2 cellular contexts compared by ENCODE assay signal in genomic region chr20:17287503-17287902, GRCh38.
TF ChIP-seq lines count a peak whose summit lies in the region.

No MANE protein-coding gene starts in this region.

TF ChIP-seq in HCT116, 20 proteins besides CTCF, POLR2A, EP300 and RAD21 (continued from another document):
- TF ChIP-seq EZH2 (IDR thresholded peaks at IDR 0.05) (no peak), ZBTB33 (IDR thresholded peaks at IDR 0.05; ENCODE audit: extremely low read depth, insufficient replicate concordance, low read length) (no peak), SIN3A (IDR thresholded peaks at IDR 0.05; ENCODE audit: low read depth) (no peak)

TF ChIP-seq in GM12878, 131 proteins besides CTCF, POLR2A, EP300 and RAD21 (continued from another document):
- TF ChIP-seq MXI1 (IDR thresholded peaks at IDR 0.05; ENCODE audit: low read depth, low read length) = no peak
- no peak for TF ChIP-seq MLLT1 (IDR thresholded peaks at IDR 0.05)
- TF ChIP-seq BACH1 (IDR thresholded peaks at IDR 0.05; ENCODE audit: borderline replicate concordance) = no peak
- no peak for TF ChIP-seq ZNF622 (IDR thresholded peaks at IDR 0.05)
- no peak for TF ChIP-seq ATF7 (IDR thresholded peaks at IDR 0.05; ENCODE audit: low read depth)
- no peak for TF ChIP-seq FOXK2 (IDR thresholded peaks at IDR 0.05)
- TF ChIP-seq ZBTB33 (IDR thresholded peaks at IDR 0.05) = no peak
- TF ChIP-seq, protein P1, sequence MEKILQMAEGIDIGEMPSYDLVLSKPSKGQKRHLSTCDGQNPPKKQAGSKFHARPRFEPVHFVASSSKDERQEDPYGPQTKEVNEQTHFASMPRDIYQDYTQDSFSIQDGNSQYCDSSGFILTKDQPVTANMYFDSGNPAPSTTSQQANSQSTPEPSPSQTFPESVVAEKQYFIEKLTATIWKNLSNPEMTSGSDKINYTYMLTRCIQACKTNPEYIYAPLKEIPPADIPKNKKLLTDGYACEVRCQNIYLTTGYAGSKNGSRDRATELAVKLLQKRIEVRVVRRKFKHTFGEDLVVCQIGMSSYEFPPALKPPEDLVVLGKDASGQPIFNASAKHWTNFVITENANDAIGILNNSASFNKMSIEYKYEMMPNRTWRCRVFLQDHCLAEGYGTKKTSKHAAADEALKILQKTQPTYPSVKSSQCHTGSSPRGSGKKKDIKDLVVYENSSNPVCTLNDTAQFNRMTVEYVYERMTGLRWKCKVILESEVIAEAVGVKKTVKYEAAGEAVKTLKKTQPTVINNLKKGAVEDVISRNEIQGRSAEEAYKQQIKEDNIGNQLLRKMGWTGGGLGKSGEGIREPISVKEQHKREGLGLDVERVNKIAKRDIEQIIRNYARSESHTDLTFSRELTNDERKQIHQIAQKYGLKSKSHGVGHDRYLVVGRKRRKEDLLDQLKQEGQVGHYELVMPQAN (conservative IDR thresholded peaks at IDR 0.05) = no peak
- TF ChIP-seq, protein P2, sequence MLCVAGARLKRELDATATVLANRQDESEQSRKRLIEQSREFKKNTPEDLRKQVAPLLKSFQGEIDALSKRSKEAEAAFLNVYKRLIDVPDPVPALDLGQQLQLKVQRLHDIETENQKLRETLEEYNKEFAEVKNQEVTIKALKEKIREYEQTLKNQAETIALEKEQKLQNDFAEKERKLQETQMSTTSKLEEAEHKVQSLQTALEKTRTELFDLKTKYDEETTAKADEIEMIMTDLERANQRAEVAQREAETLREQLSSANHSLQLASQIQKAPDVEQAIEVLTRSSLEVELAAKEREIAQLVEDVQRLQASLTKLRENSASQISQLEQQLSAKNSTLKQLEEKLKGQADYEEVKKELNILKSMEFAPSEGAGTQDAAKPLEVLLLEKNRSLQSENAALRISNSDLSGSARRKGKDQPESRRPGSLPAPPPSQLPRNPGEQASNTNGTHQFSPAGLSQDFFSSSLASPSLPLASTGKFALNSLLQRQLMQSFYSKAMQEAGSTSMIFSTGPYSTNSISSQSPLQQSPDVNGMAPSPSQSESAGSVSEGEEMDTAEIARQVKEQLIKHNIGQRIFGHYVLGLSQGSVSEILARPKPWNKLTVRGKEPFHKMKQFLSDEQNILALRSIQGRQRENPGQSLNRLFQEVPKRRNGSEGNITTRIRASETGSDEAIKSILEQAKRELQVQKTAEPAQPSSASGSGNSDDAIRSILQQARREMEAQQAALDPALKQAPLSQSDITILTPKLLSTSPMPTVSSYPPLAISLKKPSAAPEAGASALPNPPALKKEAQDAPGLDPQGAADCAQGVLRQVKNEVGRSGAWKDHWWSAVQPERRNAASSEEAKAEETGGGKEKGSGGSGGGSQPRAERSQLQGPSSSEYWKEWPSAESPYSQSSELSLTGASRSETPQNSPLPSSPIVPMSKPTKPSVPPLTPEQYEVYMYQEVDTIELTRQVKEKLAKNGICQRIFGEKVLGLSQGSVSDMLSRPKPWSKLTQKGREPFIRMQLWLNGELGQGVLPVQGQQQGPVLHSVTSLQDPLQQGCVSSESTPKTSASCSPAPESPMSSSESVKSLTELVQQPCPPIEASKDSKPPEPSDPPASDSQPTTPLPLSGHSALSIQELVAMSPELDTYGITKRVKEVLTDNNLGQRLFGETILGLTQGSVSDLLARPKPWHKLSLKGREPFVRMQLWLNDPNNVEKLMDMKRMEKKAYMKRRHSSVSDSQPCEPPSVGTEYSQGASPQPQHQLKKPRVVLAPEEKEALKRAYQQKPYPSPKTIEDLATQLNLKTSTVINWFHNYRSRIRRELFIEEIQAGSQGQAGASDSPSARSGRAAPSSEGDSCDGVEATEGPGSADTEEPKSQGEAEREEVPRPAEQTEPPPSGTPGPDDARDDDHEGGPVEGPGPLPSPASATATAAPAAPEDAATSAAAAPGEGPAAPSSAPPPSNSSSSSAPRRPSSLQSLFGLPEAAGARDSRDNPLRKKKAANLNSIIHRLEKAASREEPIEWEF (IDR thresholded peaks at IDR 0.05; ENCODE audit: insufficient replicate concordance, low read depth, low read length) = no peak
- no peak for TF ChIP-seq SMAD5 (IDR thresholded peaks at IDR 0.05; ENCODE audit: low read depth)
- no peak for TF ChIP-seq FOXM1 (IDR thresholded peaks at IDR 0.05; ENCODE audit: low read depth, low read length)
- no peak for TF ChIP-seq FOS (IDR thresholded peaks at IDR 0.05; ENCODE audit: borderline replicate concordance, extremely low read depth, insufficient read length)
